ENCODE assay signal across 8 cellular contexts in genomic region chr21:38277501-38278111, GRCh38. TPM values are rescaled to one million over a fixed set of nuclear protein-coding genes. Genes with fewer than 3 reads are reported as not detected.
DNase-seq lines count a peak whose midpoint lies in the region; ATAC-seq and TF ChIP-seq lines count a peak whose summit lies in the region.

No MANE protein-coding gene starts in this region.

- TF ChIP-seq CTCF in AG04449 (IDR thresholded peaks at IDR 0.05; ENCODE audit: insufficient read depth, low read length, missing control alignments) (no peak), HL-60 (IDR thresholded peaks at IDR 0.05; ENCODE audit: insufficient read depth, low read length) (no peak), hepatocyte (IDR thresholded peaks at IDR 0.05; ENCODE audit: poor library complexity) (no peak)

- H3K27me3 ChIP-seq in HL-60 (ENCODE audit: insufficient read depth, poor library complexity, severe bottlenecking) (no peaks in the 10 kb centered on the region), hepatocyte (no peaks in the 10 kb centered on the region)

- H3K36me3 Mint-ChIP-seq in activated T-helper 17 cell treated with anti-CD3 and anti-CD28 coated beads, Interleukin-2, amount 50 U/mL, for 72 hours (ENCODE audit: low read depth) = no peaks in the 10 kb centered on the region

- CTCF ChIA-PET in AG04449 (lab: Yijun Ruan, JAX) = interaction anchor here (0.8 to 1.5 kb wide), 6 partner anchors 9 to 107 kb away, joined by 3 to 4 read pairs (median 3); no protein-coding TSS in a partner anchor

- no peaks in the 10 kb centered on the region for H3K36me3 ChIP-seq in hepatocyte (replicated peaks; ENCODE audit: insufficient read depth, low read depth)

- H3K27ac Mint-ChIP-seq in activated T-helper 17 cell treated with anti-CD3 and anti-CD28 coated beads, Interleukin-2, amount 50 U/mL, for 72 hours = no peak overlapping the region

- H3K4me1 Mint-ChIP-seq in activated T-helper 17 cell treated with anti-CD3 and anti-CD28 coated beads, Interleukin-2, amount 50 U/mL, for 72 hours = no peaks in the 10 kb centered on the region

- peaks cover 5% of the 10 kb centered on the region for H3K9me3 Mint-ChIP-seq in activated T-helper 17 cell treated with anti-CD3 and anti-CD28 coated beads, Interleukin-2, amount 50 U/mL, for 72 hours

- 73% methylated on average over 9 of the region's 9 CpGs for WGBS in hepatocyte (ENCODE audit: low lambda C conversion rate, missing lambda C conversion rate)

- H3K4me1 ChIP-seq in hepatocyte (ENCODE audit: insufficient read depth) = no peaks in the 10 kb centered on the region

- DNase-seq in AG04449 (ENCODE audit: low read depth, low spot score) = peak; percentile 96
- peak; percentile 89 to 90 for DNase-seq in HL-60 (ENCODE audit: low read depth in 1 of 2, low spot score in 1 of 2)
- peak; percentile 72 for DNase-seq in hepatocyte (ENCODE audit: low spot score)
- no peak for DNase-seq in cerebellum (ENCODE audit: low spot score)
- no peak for DNase-seq in 8988T
- no peak for DNase-seq in NCI-H2081 treated with DMSO at 0.1 percent for 48 hours (lab: John Stamatoyannopoulos, UW)

- ATAC-seq in activated T-helper 17 cell treated with anti-CD3 and anti-CD28 coated beads, Interleukin-2, amount 50 U/mL, for 72 hours (replicated peaks) = peak; percentile 96
- no peak for ATAC-seq in GM21447 (IDR thresholded peaks at IDR 0.05; ENCODE audit: unreplicated experiment)

- H3K4me3 ChIP-seq in AG04449 (ENCODE audit: low read depth, low read length) (no peak overlapping the region), HL-60 (replicated peaks; ENCODE audit: insufficient read depth, low read length) (no peak overlapping the region), hepatocyte (no peak overlapping the region)

- H2AFZ ChIP-seq in hepatocyte = no peak overlapping the region

- no peaks in the 10 kb centered on the region for H3K9me3 ChIP-seq in hepatocyte (ENCODE audit: low read depth)

- POLR2A ChIA-PET in AG04449 (lab: Yijun Ruan, JAX) = interaction anchor here (0.7 to 1.8 kb wide), 13 partner anchors 9 to 106 kb away, joined by 3 to 11 read pairs (median 5); no protein-coding TSS in a partner anchor

- no peak overlapping the region for H3K4me3 Mint-ChIP-seq in activated T-helper 17 cell treated with anti-CD3 and anti-CD28 coated beads, Interleukin-2, amount 50 U/mL, for 72 hours

- no peaks in the 10 kb centered on the region for H3K79me2 ChIP-seq in hepatocyte

- peak overlapping the region; percentile 40 for H3K27ac ChIP-seq in HL-60 (replicated peaks)
- H3K27ac ChIP-seq in hepatocyte = peak overlapping the region; percentile 13

- no peak overlapping the region for H3K4me2 ChIP-seq in hepatocyte

- H3K9me2 ChIP-seq in hepatocyte (replicated peaks; ENCODE audit: insufficient read depth) = no peaks in the 10 kb centered on the region

- H4K20me1 ChIP-seq in hepatocyte (ENCODE audit: insufficient read depth, poor library complexity, severe bottlenecking) = no peaks in the 10 kb centered on the region

- H3K27me3 Mint-ChIP-seq in activated T-helper 17 cell treated with anti-CD3 and anti-CD28 coated beads, Interleukin-2, amount 50 U/mL, for 72 hours = peaks cover 10% of the 10 kb centered on the region

RNA-seq across cellular contexts. Expression of gene KCNJ15, which starts 20.8 kb away (rescaled TPM):
- under 1 TPM; 0.09 to 0.69 TPM for total RNA-seq in activated T-helper 17 cell treated with anti-CD3 and anti-CD28 coated beads, Interleukin-2, amount 50 U/mL, for 72 hours
- 0.40 and 0.43 TPM in 2 replicates for total RNA-seq in hepatocyte
- 0.27 and 0.88 TPM in 2 replicates for polyA plus RNA-seq in hepatocyte
- not detected for total RNA-seq in cerebellum

Comparison
In these comparisons a context has a peak if more than half of its experiments do, and no peak if none do; other contexts are left out.
1. DNase-seq: peak in AG04449 (single experiment), HL-60 (2 of 2) and hepatocyte (single experiment); none in cerebellum (single experiment), 8988T (single experiment) and NCI-H2081 treated with DMSO at 0.1 percent for 48 hours (single experiment).